30 cellular contexts compared by ENCODE assay signal in genomic region chr11:129856036-129856435, GRCh38. TPM values are rescaled to one million over a fixed set of nuclear protein-coding genes. Genes with fewer than 3 reads are reported as not detected.
"Had no signal": no experiment of that assay in that cellular context is flagged by ENCODE, and none has a peak within 500 bp of the region (broad histone marks: within the 10 kb centered on the region; RNA-seq: fewer than 3 reads in every experiment).

No MANE protein-coding gene starts in this region.

- H3K27me3 Mint-ChIP-seq: activated B cell treated with CpG ODN at 0.5 μM for 24 hours; activated CD8-positive, alpha-beta memory T cell treated with anti-CD3 and anti-CD28 coated beads, Interleukin-2, amount 10 ng/mL, durations not matched to agents 7 days and 5 days had no signal

- ATAC-seq: activated CD8-positive, alpha-beta memory T cell treated with anti-CD3 and anti-CD28 coated beads, Interleukin-2, amount 10 ng/mL, durations not matched to agents 7 days and 5 days; activated CD8-positive, alpha-beta T cell treated with anti-CD3 and anti-CD28 coated beads, Interleukin-2, amount 10 ng/mL, durations not matched to agents 7 days and 5 days; activated naive CD4-positive, alpha-beta T cell treated with anti-CD3 and anti-CD28 coated beads, Interleukin-2, amount 50 U/mL, for 72 hours; activated T-cell treated with anti-CD3 and anti-CD28 coated beads, Interleukin-2, amount 50 U/mL, for 4 hours; SK-N-SH treated with all-trans-retinoic acid at 6 μM for 48 hours had no signal

- H3K27ac ChIP-seq: brain microvascular endothelial cell, Peyer's patch, RWPE1, SJSA1 had no signal

- H3K9me3 ChIP-seq: Peyer's patch, SJSA1 had no signal

- H3K27ac Mint-ChIP-seq: activated B cell treated with CpG ODN at 0.5 μM for 24 hours; activated CD8-positive, alpha-beta memory T cell treated with anti-CD3 and anti-CD28 coated beads, Interleukin-2, amount 10 ng/mL, durations not matched to agents 7 days and 5 days; T-helper 1 cell treated with Interleukin-12 subunit alpha and Interleukin-12 subunit beta and Interleukin-4 antibody, amounts not matched to agents 30 μg/mL and 1 μg/mL, for 36 hours had no signal

- H3K4me3 ChIP-seq: Peyer's patch, SJSA1 had no signal

- H3K4me1 Mint-ChIP-seq: activated B cell treated with CpG ODN at 0.5 μM for 24 hours had no signal

- DNase-seq: activated B cell treated with CpG ODN at 0.5 μM for 24 hours; activated CD4-positive, alpha-beta T cell treated with anti-CD3 and anti-CD28 coated beads for 1 hour; activated CD4-positive, alpha-beta T cell treated with anti-CD3 and anti-CD28 coated beads, Interleukin-2, amount 50 U/mL, for 1 hour; activated CD8-positive, alpha-beta memory T cell treated with anti-CD3 and anti-CD28 coated beads, Interleukin-2, amount 10 ng/mL, durations not matched to agents 7 days and 5 days; activated CD8-positive, alpha-beta T cell treated with anti-CD3 and anti-CD28 coated beads, Interleukin-2, amount 10 ng/mL, durations not matched to agents 7 days and 5 days; activated effector memory CD4-positive, alpha-beta T cell treated with anti-CD3 and anti-CD28 coated beads, Interleukin-2, amount 50 U/mL, for 16 hours; activated naive CD4-positive, alpha-beta T cell treated with Interleukin-2 at 50 U/mL for 16 hours; activated T-cell treated with anti-CD3 and anti-CD28 coated beads, Interleukin-2, amount 50 U/mL, for 4 hours; brain microvascular endothelial cell; cerebellar nuclear complex; KG1; NCI-H1092; NCI-H1417; NCI-H1930; NCI-H2107; NCI-H2171 treated with DMSO at 0.1 percent for 48 hours; NCI-H510A treated with DMSO at 0.1 percent for 48 hours; NCI-H69; NK-92 treated with Interleukin-12 subunit alpha and Interleukin-12 subunit beta, amount 100 ng/mL, for 24 hours; OCI-M1; Peyer's patch; SHP77; SW 1271 had no signal

- H3K36me3 ChIP-seq: brain microvascular endothelial cell, SJSA1 had no signal

- H3K27me3 ChIP-seq: brain microvascular endothelial cell, Peyer's patch, SJSA1 had no signal

- H3K9me3 Mint-ChIP-seq: activated B cell treated with CpG ODN at 0.5 μM for 24 hours; activated naive CD4-positive, alpha-beta T cell treated with anti-CD3 and anti-CD28 coated beads, Interleukin-2, amount 50 U/mL, for 72 hours; activated T-cell treated with anti-CD3 and anti-CD28 coated beads, Interleukin-2, amount 50 U/mL, for 4 hours; T-helper 1 cell treated with Interleukin-12 subunit alpha and Interleukin-12 subunit beta and Interleukin-4 antibody, amounts not matched to agents 30 μg/mL and 1 μg/mL, for 36 hours had no signal

- H3K4me3 Mint-ChIP-seq: activated B cell treated with CpG ODN at 0.5 μM for 24 hours; activated CD8-positive, alpha-beta memory T cell treated with anti-CD3 and anti-CD28 coated beads, Interleukin-2, amount 10 ng/mL, durations not matched to agents 7 days and 5 days; activated CD8-positive, alpha-beta T cell treated with anti-CD3 and anti-CD28 coated beads, Interleukin-2, amount 10 ng/mL, durations not matched to agents 7 days and 5 days; activated T-cell treated with anti-CD3 and anti-CD28 coated beads, Interleukin-2, amount 50 U/mL, for 4 hours; T-helper 1 cell treated with Interleukin-12 subunit alpha and Interleukin-12 subunit beta and Interleukin-4 antibody, amounts not matched to agents 30 μg/mL and 1 μg/mL, for 36 hours had no signal

RNA-seq across cellular contexts. Expression of gene TMEM45B, which starts 40.4 kb away (rescaled TPM):
- total RNA-seq: activated B cell treated with CpG ODN at 0.5 μM for 24 hours; activated CD8-positive, alpha-beta T cell treated with anti-CD3 and anti-CD28 coated beads, Interleukin-2, amount 10 ng/mL, durations not matched to agents 7 days and 5 days; LHCN-M2; M059J; SJSA1 had no signal
